8 cellular contexts compared by ENCODE assay signal in genomic region chr5:14364576-14365472, GRCh38.
DNase-seq lines count a peak whose midpoint lies in the region; ATAC-seq, FAIRE-seq and TF ChIP-seq lines count a peak whose summit lies in the region.

No MANE protein-coding gene starts in this region.

- H2BK15ac ChIP-seq in neuronal stem cell (ENCODE audit: low read length) = no peak overlapping the region

- no peaks in the 10 kb centered on the region for H4K20me1 ChIP-seq in OCI-LY1 (ENCODE audit: insufficient read depth, low read length)

- no peaks in the 10 kb centered on the region for H3K27me3 Mint-ChIP-seq in activated T-cell treated with anti-CD3 and anti-CD28 coated beads, Interleukin-2, amount 50 U/mL, for 72 hours (ENCODE audit: low read depth)
- peaks cover 8% of the 10 kb centered on the region for H3K27me3 Mint-ChIP-seq in endothelial cell (ENCODE audit: unreplicated experiment)

- DNase-seq in activated T-cell treated with anti-CD3 and anti-CD28 coated beads, Interleukin-2, amount 50 U/mL, for 72 hours = no peak
- DNase-seq in activated T-cell treated with anti-CD3 and anti-CD28 coated beads for 4 hours (no peak), endothelial cell (ENCODE audit: low spot score) (peak; percentile 61), small intestine (peak; percentile 39), neuronal stem cell (ENCODE audit: low spot score) (no peak)

- H4K8ac ChIP-seq in neuronal stem cell (ENCODE audit: low read depth, low read length) = no peak overlapping the region

- no peaks in the 10 kb centered on the region for H3K79me1 ChIP-seq in neuronal stem cell (ENCODE audit: low read depth, low read length)

- no peaks in the 10 kb centered on the region for H3K9me3 Mint-ChIP-seq in activated T-cell treated with anti-CD3 and anti-CD28 coated beads, Interleukin-2, amount 50 U/mL, for 72 hours
- no peaks in the 10 kb centered on the region for H3K9me3 Mint-ChIP-seq in endothelial cell (ENCODE audit: unreplicated experiment)

- no peak overlapping the region for H3K4ac ChIP-seq in neuronal stem cell (ENCODE audit: low read length)

- peak; percentile 74 for TF ChIP-seq CTCF in OCI-LY1 (IDR thresholded peaks at IDR 0.05; ENCODE audit: low read length)
- peak; percentile 52 for TF ChIP-seq CTCF in endothelial cell (IDR thresholded peaks at IDR 0.05; ENCODE audit: unreplicated experiment)

- no peak overlapping the region for H2BK5ac ChIP-seq in neuronal stem cell (ENCODE audit: low read length)

- H2AFZ ChIP-seq in OCI-LY1 (ENCODE audit: low read length) (no peak overlapping the region), neuronal stem cell (ENCODE audit: low read length) (no peak overlapping the region)

- H3K27ac ChIP-seq in OCI-LY1 (ENCODE audit: low read depth, low read length, poor library complexity, severe bottlenecking) (no peak overlapping the region), small intestine (ENCODE audit: low read depth in 1 of 2, low read length in 1 of 2) (no peak overlapping the region), neuronal stem cell (replicated peaks; ENCODE audit: low read length) (no peak overlapping the region)

- no peak overlapping the region for H3K4me2 ChIP-seq in OCI-LY1 (ENCODE audit: low read length)
- H3K4me2 ChIP-seq in neuronal stem cell (ENCODE audit: insufficient read depth, low read length, poor library complexity, severe bottlenecking) = no peak overlapping the region

- no peaks in the 10 kb centered on the region for H3K36me3 Mint-ChIP-seq in activated T-cell treated with anti-CD3 and anti-CD28 coated beads, Interleukin-2, amount 50 U/mL, for 72 hours (ENCODE audit: insufficient read depth in 2 of 2)
- peaks cover 54% of the 10 kb centered on the region for H3K36me3 Mint-ChIP-seq in endothelial cell (ENCODE audit: low read depth, unreplicated experiment)

- no peak overlapping the region for H2AK5ac ChIP-seq in neuronal stem cell (ENCODE audit: low read depth, low read length)

- H3K18ac ChIP-seq in neuronal stem cell (ENCODE audit: low read length) = no peak overlapping the region

- no peak overlapping the region for H3K27ac Mint-ChIP-seq in activated T-cell treated with anti-CD3 and anti-CD28 coated beads, Interleukin-2, amount 50 U/mL, for 72 hours
- H3K27ac Mint-ChIP-seq in endothelial cell (ENCODE audit: unreplicated experiment) = no peak overlapping the region

- no peak overlapping the region for H3K14ac ChIP-seq in neuronal stem cell (ENCODE audit: low read length)

- H3K4me1 ChIP-seq in OCI-LY1 (ENCODE audit: insufficient read depth, low read length, severe bottlenecking) = no peaks in the 10 kb centered on the region
- H3K4me1 ChIP-seq in small intestine (ENCODE audit: control insufficient read depth in 2 of 2, insufficient read depth in 1 of 2, low read depth in 1 of 2, low read length in 1 of 2) = no peaks in the 10 kb centered on the region
- no peaks in the 10 kb centered on the region for H3K4me1 ChIP-seq in neuronal stem cell (ENCODE audit: control insufficient read depth in 2 of 2, insufficient read depth in 1 of 2, low read depth in 1 of 2, low read length in 2 of 2)

- H3K9me2 ChIP-seq in OCI-LY1 (ENCODE audit: low read depth, low read length) = no peaks in the 10 kb centered on the region

- no peak overlapping the region for H2BK12ac ChIP-seq in neuronal stem cell (ENCODE audit: low read length)

- H3F3A ChIP-seq in OCI-LY1 (ENCODE audit: insufficient read depth, low read length) = no peaks in the 10 kb centered on the region

- H3K4me1 Mint-ChIP-seq in activated T-cell treated with anti-CD3 and anti-CD28 coated beads, Interleukin-2, amount 50 U/mL, for 72 hours (ENCODE audit: low read depth) = peaks cover 31% of the 10 kb centered on the region
- H3K4me1 Mint-ChIP-seq in endothelial cell (ENCODE audit: unreplicated experiment) = peaks cover 35% of the 10 kb centered on the region

- H3K36me3 ChIP-seq in OCI-LY1 (ENCODE audit: insufficient read depth, low read length) (no peaks in the 10 kb centered on the region), small intestine (ENCODE audit: control insufficient read depth in 2 of 2, insufficient read depth in 2 of 2, low read length in 2 of 2) (peaks cover 9 to 21% of the 10 kb centered on the region in 2 donors), neuronal stem cell (replicated peaks in 1 of 2; ENCODE audit: control insufficient read depth in 2 of 2, insufficient read depth in 2 of 2, low read length in 2 of 2) (peaks cover 41 to 97% of the 10 kb centered on the region in 2 donors)

- H2BK120ac ChIP-seq in neuronal stem cell (ENCODE audit: low read depth, low read length) = no peak overlapping the region

- H3K4me3 Mint-ChIP-seq in activated T-cell treated with anti-CD3 and anti-CD28 coated beads, Interleukin-2, amount 50 U/mL, for 72 hours = peak overlapping the region; percentile 6 to 8
- peak overlapping the region; percentile 74 for H3K4me3 Mint-ChIP-seq in endothelial cell (ENCODE audit: unreplicated experiment)

- H3K9ac ChIP-seq in OCI-LY1 (ENCODE audit: low read length) = no peak overlapping the region
- no peak overlapping the region for H3K9ac ChIP-seq in neuronal stem cell (ENCODE audit: low read depth, low read length, poor library complexity)

- no peak for FAIRE-seq in small intestine (lab: Jason Lieb, UNC)

- H3K79me2 ChIP-seq in OCI-LY1 (ENCODE audit: insufficient read depth, low read length) = no peaks in the 10 kb centered on the region

- H3K9me3 ChIP-seq in OCI-LY1 (ENCODE audit: low read length) (no peaks in the 10 kb centered on the region), small intestine (ENCODE audit: control insufficient read depth, low read depth) (no peaks in the 10 kb centered on the region), neuronal stem cell (replicated peaks in 1 of 2; ENCODE audit: control insufficient read depth in 2 of 2, insufficient read depth in 1 of 2, low read depth in 1 of 2, low read length in 2 of 2) (no peaks in the 10 kb centered on the region)

- 81 to 89% (median 81%) methylated on average over 12 of the region's 12 CpGs for WGBS in small intestine, 3 donors
- WGBS in neuronal stem cell (ENCODE audit: extremely low coverage in 2 of 2, insufficient read length in 2 of 2, insufficient replicate concordance in 1 of 2), 2 donors = no CpG with 5 or more reads among the region's 12 CpGs

- ATAC-seq in activated T-cell treated with anti-CD3 and anti-CD28 coated beads, Interleukin-2, amount 50 U/mL, for 72 hours (replicated peaks in 1 of 2) = no peak
- ATAC-seq in GM21576 (IDR thresholded peaks at IDR 0.05; ENCODE audit: unreplicated experiment) = no peak
- ATAC-seq in GM21529 (IDR thresholded peaks at IDR 0.05; ENCODE audit: unreplicated experiment) = no peak

- H3K23ac ChIP-seq in neuronal stem cell (ENCODE audit: low read depth, low read length, poor library complexity) = no peak overlapping the region

- H3K4me3 ChIP-seq in OCI-LY1 (ENCODE audit: low read depth, low read length, poor library complexity, severe bottlenecking) (no peak overlapping the region), small intestine (ENCODE audit: low read depth in 1 of 2, low read length in 2 of 2) (no peak overlapping the region), neuronal stem cell (ENCODE audit: low read length in 2 of 2) (no peak overlapping the region)

- H3K27me3 ChIP-seq in OCI-LY1 (ENCODE audit: insufficient read depth, low read length) = 0 out of 2 replicates have a peak, but pooled peaks cover 4% of the 10 kb centered on the region
- H3K27me3 ChIP-seq in small intestine (ENCODE audit: control insufficient read depth in 2 of 2, insufficient read depth in 2 of 2, low read length in 2 of 2) = no peaks in the 10 kb centered on the region
- H3K27me3 ChIP-seq in neuronal stem cell (ENCODE audit: control insufficient read depth in 3 of 3, insufficient read depth in 3 of 3, low read depth in 1 of 3, low read length in 3 of 3) = no peaks in the 10 kb centered on the region

- no peak overlapping the region for H4K91ac ChIP-seq in neuronal stem cell (ENCODE audit: low read depth, low read length, poor library complexity)

Comparison
In these comparisons a context has a peak if more than half of its experiments do, and no peak if none do; other contexts are left out.
1. DNase-seq: peak in endothelial cell (single experiment) and small intestine (single experiment); none in activated T-cell treated with anti-CD3 and anti-CD28 coated beads, Interleukin-2, amount 50 U/mL, for 72 hours (0 of 2), activated T-cell treated with anti-CD3 and anti-CD28 coated beads for 4 hours (single experiment) and neuronal stem cell (single experiment).